ENCODE assay signal across 12 cellular contexts in the genomic region with DNA sequence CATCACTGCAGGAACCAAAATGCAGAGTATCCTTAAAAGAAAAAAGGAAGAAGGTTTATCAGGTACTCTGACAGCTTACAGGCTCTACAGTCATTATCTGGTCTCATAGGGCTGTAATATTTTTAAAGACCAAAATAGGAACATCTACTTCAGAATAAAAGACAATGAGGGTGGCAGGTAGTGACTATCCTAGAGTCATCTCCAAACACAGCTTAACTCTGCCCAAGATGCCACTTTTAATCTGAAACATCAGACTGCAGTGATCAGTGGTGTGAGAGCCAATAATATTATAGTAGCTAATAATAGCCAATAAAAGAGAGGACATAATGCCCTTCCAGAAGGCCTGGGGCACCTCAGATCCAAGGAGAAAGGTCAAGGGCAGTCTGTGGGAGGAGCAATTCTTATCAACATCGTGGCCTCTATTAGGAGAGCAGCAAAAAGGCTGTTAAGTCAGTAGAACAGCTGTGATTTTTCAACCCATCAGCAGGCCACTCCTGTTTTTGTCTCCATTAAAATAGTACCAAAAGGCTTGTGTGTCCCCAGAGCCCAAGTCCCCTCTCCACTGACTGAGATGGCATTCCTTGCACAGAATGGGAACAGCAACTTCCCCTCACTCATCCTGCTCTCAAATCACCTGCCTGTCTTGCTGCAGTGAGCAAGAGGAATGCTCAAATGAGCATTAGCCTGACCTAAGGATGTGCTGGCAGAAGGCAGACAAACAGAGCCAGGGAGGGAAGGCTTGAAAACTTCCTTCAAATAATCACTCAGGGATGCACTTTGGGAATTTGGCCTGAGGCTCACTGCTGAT. TPM values are rescaled to one million over a fixed set of nuclear protein-coding genes. Genes with fewer than 3 reads are reported as not detected.
DNase-seq lines count a peak whose midpoint lies in the region; ATAC-seq, FAIRE-seq and TF ChIP-seq lines count a peak whose summit lies in the region.
"Had no signal": no experiment of that assay in that cellular context is flagged by ENCODE, and none has a peak within 500 bp of the region (broad histone marks: within the 10 kb centered on the region; RNA-seq: fewer than 3 reads in every experiment).

No MANE protein-coding gene starts in this region.

- POLR2A ChIA-PET in HepG2 (lab: Yijun Ruan, JAX), result interaction anchor here (1.2 kb wide), 1 partner anchor 212 kb away, joined by 4 read pairs; no protein-coding TSS in a partner anchor
- POLR2A ChIA-PET in activated CD8-positive, alpha-beta T cell treated with anti-CD3 and anti-CD28 coated beads for 36 hours (lab: Charles Lee), result interaction anchor here (0.7 to 2.0 kb wide), 5 partner anchors 9 to 108 kb away, joined by 3 to 8 read pairs (median 4); a partner anchor contains a TSS

- peak overlapping the region; percentile 86 for H3K27ac Mint-ChIP-seq in activated CD8-positive, alpha-beta T cell treated with anti-CD3 and anti-CD28 coated beads for 36 hours
- H3K27ac Mint-ChIP-seq: dendritic cell treated with granulocyte-macrophage colony-stimulating factor and Interleukin-4, amounts not matched to agents 40 ng/mL and 50 ng/mL, for 4 days had no signal

- no peaks in the 10 kb centered on the region for H4K20me1 ChIP-seq in HepG2 (ENCODE audit: insufficient read depth, low read length)

- H3K9me3 ChIP-seq in HepG2 (ENCODE audit: low read length), result no peaks in the 10 kb centered on the region
- no peaks in the 10 kb centered on the region for H3K9me3 ChIP-seq in right lobe of liver
- no peaks in the 10 kb centered on the region for H3K9me3 ChIP-seq in kidney (ENCODE audit: control insufficient read depth in 1 of 2, low read length in 2 of 2)
- H3K9me3 ChIP-seq in psoas muscle, result no peaks in the 10 kb centered on the region

- in situ Hi-C loops in HepG2 (cut with HindIII; ENCODE audit: extremely low pct_ligation_motif_present, low pct_unique_long_range_greater_than_20kb), result no loop called here

- ATAC-seq in HepG2 (no peak), right lobe of liver (no peak), HG03280 (IDR thresholded peaks at IDR 0.05; ENCODE audit: unreplicated experiment) (no peak), psoas muscle (no peak)
- ATAC-seq in activated CD8-positive, alpha-beta T cell treated with anti-CD3 and anti-CD28 coated beads for 36 hours, result peak; percentile 28

- peaks cover 28% of the 10 kb centered on the region for H3K36me3 Mint-ChIP-seq in activated CD8-positive, alpha-beta T cell treated with anti-CD3 and anti-CD28 coated beads for 36 hours (ENCODE audit: low read depth)

- H3K4me2 ChIP-seq in HepG2 (ENCODE audit: low read depth, low read length), result no peak overlapping the region

- H3K4me1 Mint-ChIP-seq in activated CD8-positive, alpha-beta T cell treated with anti-CD3 and anti-CD28 coated beads for 36 hours (ENCODE audit: low read depth), result peaks cover 70% of the 10 kb centered on the region

- 17% methylated on average over 1 of the region's 1 CpG for WGBS in HepG2 (ENCODE audit: low lambda C conversion rate)
- 17% methylated on average over 1 of the region's 1 CpG for WGBS in right lobe of liver (ENCODE audit: insufficient coverage, low coverage, low lambda C conversion rate, missing lambda C conversion rate)
- WGBS in psoas muscle, 3 donors, result 39 to 74% (median 60%) methylated on average over 1 of the region's 1 CpG

- H3K9me3 Mint-ChIP-seq in activated CD8-positive, alpha-beta T cell treated with anti-CD3 and anti-CD28 coated beads for 36 hours, result no peaks in the 10 kb centered on the region
- H3K9me3 Mint-ChIP-seq: dendritic cell treated with granulocyte-macrophage colony-stimulating factor and Interleukin-4, amounts not matched to agents 40 ng/mL and 50 ng/mL, for 4 days had no signal

- no peaks in the 10 kb centered on the region for H3K27me3 ChIP-seq in HepG2 (ENCODE audit: control insufficient read depth in 1 of 2, insufficient read depth in 2 of 2, low read length in 2 of 2)
- H3K27me3 ChIP-seq in right lobe of liver, result no peaks in the 10 kb centered on the region
- no peaks in the 10 kb centered on the region for H3K27me3 ChIP-seq in psoas muscle (ENCODE audit: insufficient read depth in 3 of 3, low read length in 2 of 3)

- TF ChIP-seq EP300 in HepG2 (IDR thresholded peaks at IDR 0.05; ENCODE audit: low read depth in 2 of 2, low read length in 2 of 2), result no peak
- TF ChIP-seq EP300 in HepG2 (CRISPR knock-in tag; IDR thresholded peaks at IDR 0.05; ENCODE audit: borderline replicate concordance), result no peak

- no peak overlapping the region for H2AFZ ChIP-seq in HepG2 (ENCODE audit: low read length)
- H2AFZ ChIP-seq: parathyroid adenoma had no signal

- no peaks in the 10 kb centered on the region; a peak in 2 of 5 replicates for H3K36me3 ChIP-seq in HepG2 (replicated peaks in 1 of 2; ENCODE audit: control insufficient read depth in 1 of 2, insufficient read depth in 2 of 2, low read length in 2 of 2)
- H3K36me3 ChIP-seq in right lobe of liver, result no peaks in the 10 kb centered on the region
- H3K36me3 ChIP-seq in kidney (ENCODE audit: control insufficient read depth in 1 of 2, insufficient read depth in 2 of 2, low read length in 2 of 2), result no peaks in the 10 kb centered on the region
- no peaks in the 10 kb centered on the region for H3K36me3 ChIP-seq in psoas muscle (ENCODE audit: insufficient read depth in 1 of 2, low read depth in 1 of 2)

- intact Hi-C loops in HepG2 (cut with micrococcal nuclease; ENCODE audit: unreplicated experiment) (loop anchor here (10.0 kb wide), 1 partner anchor 66 kb away; no protein-coding TSS in a partner anchor), right lobe of liver (cut with DNase I) (no loop called here), kidney (cut with DNase I) (no loop called here), psoas muscle (cut with DNase I) (loop anchor here in 1 of 2 donors (5.0 kb wide), 1 partner anchor 48 kb away; no protein-coding TSS in a partner anchor)
- intact Hi-C loops in activated CD8-positive, alpha-beta T cell treated with anti-CD3 and anti-CD28 coated beads for 36 hours (cut with micrococcal nuclease), result no loop called here

- H3K4me3 Mint-ChIP-seq in activated CD8-positive, alpha-beta T cell treated with anti-CD3 and anti-CD28 coated beads for 36 hours, result peak overlapping the region; percentile 69
- H3K4me3 Mint-ChIP-seq: dendritic cell treated with granulocyte-macrophage colony-stimulating factor and Interleukin-4, amounts not matched to agents 40 ng/mL and 50 ng/mL, for 4 days had no signal

- H3K9ac ChIP-seq in HepG2 (ENCODE audit: insufficient read depth, low read depth, low read length) (no peak overlapping the region), kidney (ENCODE audit: low read length in 2 of 2) (no peak overlapping the region)
- H3K9ac ChIP-seq: parathyroid adenoma had no signal

- no peaks in the 10 kb centered on the region for H3K27me3 Mint-ChIP-seq in activated CD8-positive, alpha-beta T cell treated with anti-CD3 and anti-CD28 coated beads for 36 hours
- H3K27me3 Mint-ChIP-seq: dendritic cell treated with granulocyte-macrophage colony-stimulating factor and Interleukin-4, amounts not matched to agents 40 ng/mL and 50 ng/mL, for 4 days had no signal

- no TSS peak for BruUV-seq in HepG2 (replicated peaks; lab: Mats Ljungman, UMichigan)

- H3K27ac ChIP-seq in HepG2 (ENCODE audit: extremely low read length, insufficient read depth, low read length) (no peak overlapping the region), right lobe of liver (no peak overlapping the region), kidney (ENCODE audit: low read depth in 2 of 2, low read length in 2 of 2) (no peak overlapping the region), psoas muscle (no peak overlapping the region)
- H3K27ac ChIP-seq: parathyroid adenoma had no signal

- H3K79me2 ChIP-seq in HepG2 (ENCODE audit: insufficient read depth, low read length), result no peaks in the 10 kb centered on the region
- H3K79me2 ChIP-seq: parathyroid adenoma had no signal

- no peak overlapping the region for H3K4me3 ChIP-seq in HepG2 (replicated peaks in 1 of 3; ENCODE audit: insufficient read depth in 1 of 3, low read depth in 2 of 3, low read length in 3 of 3)
- no peak overlapping the region for H3K4me3 ChIP-seq in right lobe of liver
- H3K4me3 ChIP-seq in kidney (ENCODE audit: low read length in 2 of 2), result no peak overlapping the region
- no peak overlapping the region for H3K4me3 ChIP-seq in psoas muscle

- peaks cover 50% of the 10 kb centered on the region for H3K4me1 ChIP-seq in HepG2 (ENCODE audit: insufficient read depth, low read length)
- H3K4me1 ChIP-seq in right lobe of liver, result peaks cover 0 to 6% (median 0%) of the 10 kb centered on the region in 4 donors
- peaks cover 0 to 4% of the 10 kb centered on the region in 2 donors for H3K4me1 ChIP-seq in kidney (ENCODE audit: control insufficient read depth in 1 of 2, insufficient read depth in 1 of 2, low read depth in 1 of 2, low read length in 2 of 2)
- H3K4me1 ChIP-seq in psoas muscle, result peaks cover 13% of the 10 kb centered on the region
- H3K4me1 ChIP-seq: parathyroid adenoma had no signal

- FAIRE-seq in HepG2 (lab: Jason Lieb, UNC), result no peak
- FAIRE-seq in kidney (lab: Jason Lieb, UNC), result no peak

- no peak for TF ChIP-seq POLR2A in HepG2 (IDR thresholded peaks at IDR 0.05; ENCODE audit: insufficient read depth in 1 of 2, low read depth in 2 of 2, low read length in 2 of 2)
- TF ChIP-seq POLR2A in right lobe of liver (IDR thresholded peaks at IDR 0.05), result no peak

- DNase-seq in HepG2 (ENCODE audit: low spot score) (no peak), right lobe of liver (no peak), kidney glomerular epithelial cell (lab: John Stamatoyannopoulos, UW) (peak; percentile 88), kidney (no peak), midbrain (lab: John Stamatoyannopoulos, UW) (no peak), psoas muscle (no peak)
- DNase-seq in activated CD8-positive, alpha-beta T cell treated with anti-CD3 and anti-CD28 coated beads for 36 hours, result no peak
- DNase-seq: NCI-H1436, RPMI8226 had no signal

- CTCF ChIA-PET in HepG2 (lab: Yijun Ruan, JAX; ENCODE audit: low intra/inter-chr PET ratio, low total read pairs), result no interaction called here
- CTCF ChIA-PET in activated CD8-positive, alpha-beta T cell treated with anti-CD3 and anti-CD28 coated beads for 36 hours (lab: Charles Lee), result interaction anchor here (1.0 to 2.1 kb wide), 14 partner anchors 10 to 166 kb away, joined by 3 to 11 read pairs (median 5); a partner anchor contains a TSS

- TF ChIP-seq RAD21 in HepG2 (CRISPR knock-in tag; IDR thresholded peaks at IDR 0.05), result no peak

- TF ChIP-seq CTCF in HepG2 (CRISPR knock-in tag; IDR thresholded peaks at IDR 0.05) (no peak), right lobe of liver (IDR thresholded peaks at IDR 0.05) (no peak), kidney (IDR thresholded peaks at IDR 0.05; ENCODE audit: borderline replicate concordance, extremely low read depth, insufficient read depth) (no peak), psoas muscle (IDR thresholded peaks at IDR 0.05) (no peak)
- TF ChIP-seq CTCF in activated CD8-positive, alpha-beta T cell treated with anti-CD3 and anti-CD28 coated beads for 36 hours (IDR thresholded peaks at IDR 0.05), result no peak

RNA-seq across cellular contexts. Expression of a gene that starts 20.7 kb away (rescaled TPM):
- total RNA-seq in HepG2 (2016; rRNA removed; fragmentation: Illumina TruSeq; extraction: Trizol) (4.7 and 8.6 TPM in 2 replicates), right lobe of liver (1 to 10 TPM in 4 of 6 experiments, under 1 TPM in 2; 0.72 to 3.0 (median 1.2) TPM), kidney (19.7 TPM), psoas muscle (1 to 10 TPM; 1.8 to 5.3 (median 3.7) TPM)
- 1.9 and 2.3 TPM in 2 replicates for total RNA-seq in HepG2 (2016; cell fraction: cytosol; rRNA removed; fragmentation: Illumina TruSeq; extraction: Trizol; ENCODE audit: low read depth)
- 5.6 and 7.5 TPM in 2 replicates for total RNA-seq in HepG2 (2016; cell fraction: insoluble cytoplasmic fraction; rRNA removed; fragmentation: Illumina TruSeq; extraction: Trizol)
- total RNA-seq in HepG2 (2016; cell fraction: membrane; rRNA removed; fragmentation: Illumina TruSeq; extraction: Trizol), result 4.9 and 6.3 TPM in 2 replicates
- total RNA-seq in HepG2 (2016; cell fraction: nucleus; rRNA removed; fragmentation: Illumina TruSeq; extraction: Trizol), result 4.5 and 7.0 TPM in 2 replicates
- polyA plus RNA-seq in HepG2 (2011; rRNA removed) (30.6 and 49.8 TPM in 2 replicates), kidney (ENCODE audit: insufficient read depth, low read depth, low replicate concordance) (103 TPM), psoas muscle (1 to 10 TPM; 2.3 to 4.3 (median 3.3) TPM)
- polyA plus RNA-seq in HepG2 (2011; cell fraction: cytosol; rRNA removed), result 36.8 and 39.8 TPM in 2 replicates
- polyA plus RNA-seq in HepG2 (2011; cell fraction: nucleus; rRNA removed), result 38.0 and 46.6 TPM in 2 replicates
- 3.4 and 5.3 TPM in 2 replicates for polyA plus RNA-seq in HepG2 (2012)
- 2.4 and 2.5 TPM in 2 replicates for polyA plus RNA-seq in HepG2 (2016; cell fraction: cytosol; fragmentation: Illumina TruSeq; extraction: Trizol; ENCODE audit: low read depth)
- 4.6 and 4.7 TPM in 2 replicates for polyA plus RNA-seq in HepG2 (2016; cell fraction: insoluble cytoplasmic fraction; fragmentation: Illumina TruSeq; extraction: Trizol; ENCODE audit: low read depth)
- polyA plus RNA-seq in HepG2 (2016; cell fraction: membrane; fragmentation: Illumina TruSeq; extraction: Trizol; ENCODE audit: low read depth), result 3.8 and 5.6 TPM in 2 replicates
- 12.2 and 13.8 TPM in 2 replicates for polyA plus RNA-seq in HepG2 (2016; cell fraction: nucleus; fragmentation: Illumina TruSeq; extraction: Trizol; ENCODE audit: insufficient read depth, low read depth)
- 2.5 and 69.1 TPM in 2 replicates for polyA minus RNA-seq in HepG2 (2011; rRNA and poly(A)+ RNA removed; ENCODE audit: low replicate concordance)
- 20.4 and 35.1 TPM in 2 replicates for polyA minus RNA-seq in HepG2 (2011; cell fraction: cytosol; rRNA and poly(A)+ RNA removed)
- polyA minus RNA-seq in HepG2 (2011; cell fraction: nucleus; rRNA and poly(A)+ RNA removed), result 8.9 and 15.5 TPM in 2 replicates
- total RNA-seq in activated CD8-positive, alpha-beta T cell treated with anti-CD3 and anti-CD28 coated beads for 36 hours, result 100 to 1,000 TPM; 134 to 135 TPM
